Comparison of ENCODE assay signal across 10 cellular contexts in the genomic region with DNA sequence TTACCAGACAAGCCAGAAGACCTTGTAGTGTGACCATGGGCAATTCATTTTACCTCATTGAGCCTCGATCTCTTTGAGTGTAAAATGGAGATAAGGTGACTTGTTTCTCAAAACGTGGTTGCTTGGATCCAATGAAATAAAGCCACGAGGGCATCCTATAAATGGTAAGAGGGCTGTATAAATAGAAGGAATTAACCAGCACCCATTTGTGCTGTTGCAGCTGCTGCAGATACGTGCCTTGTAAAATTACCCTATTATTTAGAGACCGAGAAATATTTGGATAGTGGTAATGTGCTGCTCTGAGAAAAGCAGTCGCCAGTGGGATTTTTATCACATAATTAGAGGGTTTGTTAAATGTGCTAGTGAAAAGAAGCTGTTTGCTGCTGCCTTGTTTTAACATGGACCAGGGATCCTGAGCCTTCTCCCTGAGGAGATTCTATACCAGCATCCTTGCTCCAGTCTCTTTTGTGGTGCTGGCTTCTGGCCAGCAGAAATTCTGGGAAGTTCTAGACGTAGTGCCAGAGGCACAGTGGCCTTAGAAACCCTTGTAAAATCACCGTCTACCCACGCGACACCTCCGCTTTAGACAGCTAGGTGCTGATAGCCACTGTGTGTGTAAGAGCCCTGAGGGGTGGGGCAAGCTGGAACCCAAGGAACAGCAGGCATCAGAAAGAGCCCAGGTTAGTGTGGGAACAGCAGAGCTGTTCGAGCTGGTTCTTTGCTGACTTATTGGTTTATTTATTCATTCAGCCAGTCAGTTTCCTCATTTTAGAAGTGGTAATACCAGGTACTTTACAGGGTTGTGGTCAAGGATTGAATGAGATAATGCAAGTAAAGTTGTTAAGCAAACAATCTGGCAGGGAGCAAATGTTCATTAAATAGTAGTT.
A peak's percentile ranks its signal among the peaks of the same experiment; 100 is the strongest.
DNase-seq lines count a peak whose midpoint lies in the region; ATAC-seq, FAIRE-seq and TF ChIP-seq lines count a peak whose summit lies in the region.
"Had no signal": no experiment of that assay in that cellular context is flagged by ENCODE, and none has a peak within 500 bp of the region (broad histone marks: within the 10 kb centered on the region; RNA-seq: fewer than 3 reads in every experiment).

No MANE protein-coding gene starts in this region.

- H4K20me1 ChIP-seq in H9 (ENCODE audit: control insufficient read depth, insufficient read depth, insufficient read length), result no peaks in the 10 kb centered on the region

- H3K4me3 Mint-ChIP-seq in H9, result no peak overlapping the region

- peak overlapping the region in 2 of 3 experiments; percentile 25 to 63; a peak in 2 of 7 replicates for H3K27ac Mint-ChIP-seq in H9

- H2BK20ac ChIP-seq in H9 (ENCODE audit: low read depth, low read length, poor library complexity, severe bottlenecking), result no peak overlapping the region

- H3K27me3 ChIP-seq in H9 (ENCODE audit: insufficient read depth, low read length), result no peaks in the 10 kb centered on the region

- H4K8ac ChIP-seq in H9 (replicated peaks; ENCODE audit: insufficient read length, low read depth, low read length), result no peak overlapping the region

- WGBS in H9 (ENCODE audit: extremely low coverage, insufficient read length, low lambda C conversion rate), result no CpG with 5 or more reads among the region's 12 CpGs

- no peak overlapping the region for H3K9ac ChIP-seq in H9 (ENCODE audit: extremely low read depth, insufficient read length, low read length)

- H2BK12ac ChIP-seq in H9 (ENCODE audit: insufficient read length, low read depth, low read length), result no peak overlapping the region

- TF ChIP-seq POLR2A in H54 (IDR thresholded peaks at IDR 0.05; ENCODE audit: low read depth, low read length), result no peak

- no peak overlapping the region for H4K5ac ChIP-seq in H9 (ENCODE audit: insufficient read length, low read depth, low read length)

- ATAC-seq in omental fat pad (ENCODE audit: low FRiP score) (peak; percentile 10), GM21528 (IDR thresholded peaks at IDR 0.05; ENCODE audit: low FRiP score, unreplicated experiment) (no peak)
- ATAC-seq: K562, psoas muscle had no signal

- H3K4me1 ChIP-seq in H9 (ENCODE audit: insufficient read depth, low read length), result peaks cover 8% of the 10 kb centered on the region
- H3K4me1 ChIP-seq: psoas muscle had no signal

- no peak overlapping the region for H2BK120ac ChIP-seq in H9 (ENCODE audit: low read depth, low read length, poor library complexity, severe bottlenecking)

- H3K9me3 ChIP-seq in H9 (ENCODE audit: control insufficient read depth, low read depth, low read length), result no peaks in the 10 kb centered on the region
- H3K9me3 ChIP-seq: psoas muscle had no signal

- H3K9me3 Mint-ChIP-seq in H9, result no peaks in the 10 kb centered on the region

- no peak overlapping the region for H3K18ac ChIP-seq in H9 (ENCODE audit: insufficient read length, low read depth, low read length)

- FAIRE-seq in H54 (lab: Jason Lieb, UNC), result no peak
- FAIRE-seq: K562 had no signal

- no peak for DNase-seq in H9
- peak; percentile 93 for DNase-seq in NCI-H2227 treated with DMSO at 0.1 percent for 48 hours (lab: John Stamatoyannopoulos, UW)
- DNase-seq in epithelial cell of prostate (ENCODE audit: low read depth, low spot score), result peak; percentile 83
- no peak for DNase-seq in omental fat pad (ENCODE audit: low spot score)
- DNase-seq in H54 (ENCODE audit: insufficient read length, low spot score), result no peak
- no peak for DNase-seq in activated CD8-positive, alpha-beta memory T cell treated with anti-CD3 and anti-CD28 coated beads for 24 hours
- no peak for DNase-seq in cerebellar nuclear complex (lab: John Stamatoyannopoulos, UW)
- DNase-seq: psoas muscle had no signal

- H3K4me1 Mint-ChIP-seq in H9, result peaks cover 39 to 44% of the 10 kb centered on the region in 2 experiments

- H4K91ac ChIP-seq in H9 (ENCODE audit: insufficient read length, low read depth, low read length), result no peak overlapping the region

- H2AFZ ChIP-seq in H9 (ENCODE audit: low read length), result no peak overlapping the region

- no peak overlapping the region for H3K27ac ChIP-seq in H9 (ENCODE audit: insufficient read length, low read depth, low read length)
- no peak overlapping the region for H3K27ac ChIP-seq in epithelial cell of prostate
- H3K27ac ChIP-seq: psoas muscle had no signal

- H3K4me2 ChIP-seq in H9 (ENCODE audit: insufficient read depth, insufficient read length, low read length), result no peak overlapping the region

- no peaks in the 10 kb centered on the region for H3K23me2 ChIP-seq in H9 (ENCODE audit: insufficient read length, low read depth, low read length, poor library complexity, severe bottlenecking)

- H3K56ac ChIP-seq in H9 (ENCODE audit: insufficient read length, low read depth, low read length), result no peak overlapping the region

- TF ChIP-seq CTCF in H9 (conservative IDR thresholded peaks at IDR 0.05), result no peak
- TF ChIP-seq CTCF in omental fat pad (IDR thresholded peaks at IDR 0.05), result no peak

- H2AK5ac ChIP-seq in H9 (ENCODE audit: insufficient read length, low read length), result no peak overlapping the region

- no peak overlapping the region for H3K14ac ChIP-seq in H9 (ENCODE audit: insufficient read depth, low read length)

- no peak overlapping the region for H3T11ph ChIP-seq in H9 (ENCODE audit: low read length)

- H3K27me3 Mint-ChIP-seq in H9 (ENCODE audit: low read depth), result no peaks in the 10 kb centered on the region

- no peaks in the 10 kb centered on the region; a peak in 1 of 7 replicates for H3K36me3 Mint-ChIP-seq in H9 (ENCODE audit: insufficient read depth in 1 of 3, low read depth in 3 of 3)

- H3K23ac ChIP-seq in H9 (ENCODE audit: insufficient read length, low read depth, low read length), result no peak overlapping the region

- peaks cover 4% of the 10 kb centered on the region; the same call in 1 of the 2 replicates for H3K79me2 ChIP-seq in H9 (ENCODE audit: insufficient read depth, low read length)

- no peaks in the 10 kb centered on the region for H3K79me1 ChIP-seq in H9 (ENCODE audit: insufficient read depth, low read depth, low read length, poor library complexity, severe bottlenecking)

- H3K4ac ChIP-seq in H9 (ENCODE audit: low read depth, low read length), result no peak overlapping the region

- H2BK5ac ChIP-seq in H9 (ENCODE audit: insufficient read length, low read length), result no peak overlapping the region

- H2BK15ac ChIP-seq in H9 (ENCODE audit: low read depth, low read length), result no peak overlapping the region

Comparison
In these comparisons a context has a peak if more than half of its experiments do, and no peak if none do; other contexts are left out.
1. DNase-seq: peak in NCI-H2227 treated with DMSO at 0.1 percent for 48 hours (single experiment) and epithelial cell of prostate (single experiment); none in H9 (single experiment), omental fat pad (single experiment), H54 (single experiment), activated CD8-positive, alpha-beta memory T cell treated with anti-CD3 and anti-CD28 coated beads for 24 hours (single experiment) and cerebellar nuclear complex (0 of 2).